Comparison of ENCODE assay signal across 11 cellular contexts in genomic region chr6:28757429-28758045, GRCh38.
DNase-seq lines count a peak whose midpoint lies in the region; ATAC-seq and TF ChIP-seq lines count a peak whose summit lies in the region.
"Had no signal": no experiment of that assay in that cellular context is flagged by ENCODE, and none has a peak within 500 bp of the region (broad histone marks: within the 10 kb centered on the region; RNA-seq: fewer than 3 reads in every experiment).

No MANE protein-coding gene starts in this region.

- H3K36me3 ChIP-seq in skeletal muscle satellite cell (ENCODE audit: insufficient read depth, low read length), result no peaks in the 10 kb centered on the region

- DNase-seq in NCI-H82 (lab: John Stamatoyannopoulos, UW), result peak; percentile 55
- DNase-seq in NCI-H82 treated with DMSO at 0.1 percent for 48 hours (lab: John Stamatoyannopoulos, UW; ENCODE audit: unreplicated experiment), result no peak
- DNase-seq in SK-MEL-5 (ENCODE audit: low read depth, low spot score), result peak; percentile 77
- DNase-seq in fibroblast of the aortic adventitia (ENCODE audit: low read depth), result no peak
- DNase-seq in left cardiac atrium, result no peak
- DNase-seq: KG1; stimulated activated naive CD4-positive, alpha-beta T cell treated with Interleukin-2 at 50 U/mL for 16 hours had no signal

- H3K27me3 ChIP-seq in skeletal muscle satellite cell (ENCODE audit: control insufficient read depth, insufficient read depth, low read length), result peaks cover 3% of the 10 kb centered on the region

- H3K4me3 ChIP-seq in fibroblast of the aortic adventitia (ENCODE audit: low read depth, low read length), result peak overlapping the region; percentile 28
- H3K4me3 ChIP-seq in skeletal muscle satellite cell (ENCODE audit: low read length), result peak overlapping the region; percentile 28

- no peak for TF ChIP-seq CTCF in fibroblast of the aortic adventitia (IDR thresholded peaks at IDR 0.05; ENCODE audit: insufficient read depth, low read length)

- ATAC-seq in HG03460 (IDR thresholded peaks at IDR 0.05; ENCODE audit: unreplicated experiment) (no peak), GM18868 (IDR thresholded peaks at IDR 0.05; ENCODE audit: unreplicated experiment) (no peak), left cardiac atrium (no peak)
- ATAC-seq: activated naive CD4-positive, alpha-beta T cell treated with anti-CD3 and anti-CD28 coated beads, Interleukin-2, amount 50 U/mL, for 72 hours had no signal

- no peak overlapping the region for H3K9ac ChIP-seq in skeletal muscle satellite cell (ENCODE audit: low read depth, low read length)

- no peaks in the 10 kb centered on the region for H3K9me3 ChIP-seq in skeletal muscle satellite cell (replicated peaks; ENCODE audit: low read length)

- intact Hi-C loops in left cardiac atrium (cut with DNase I), result no loop called here

- H3K4me1 ChIP-seq in skeletal muscle satellite cell (ENCODE audit: control insufficient read depth, insufficient read depth, low read length), result no peaks in the 10 kb centered on the region

- peak overlapping the region; percentile 4 for H3K4me2 ChIP-seq in skeletal muscle satellite cell (ENCODE audit: low read length)

- in situ Hi-C loops in SK-MEL-5 (cut with HindIII; ENCODE audit: low pct_unique_long_range_greater_than_20kb, low sequenced_read_pairs), result no loop called here

Comparison
In these comparisons a context has a peak if more than half of its experiments do, and no peak if none do; other contexts are left out.
1. DNase-seq: peak in NCI-H82 (single experiment) and SK-MEL-5 (single experiment); none in NCI-H82 treated with DMSO at 0.1 percent for 48 hours (single experiment), fibroblast of the aortic adventitia (single experiment) and left cardiac atrium (single experiment).